ENCODE assay signal across 1 cellular context in genomic region chr15:53978248-53978906, GRCh38.
A peak's percentile ranks its signal among the peaks of the same experiment; 100 is the strongest.
TF ChIP-seq lines count a peak whose summit lies in the region.

Gene UNC13C, plus strand, starts transcription at chr15:53978441. Its CDS starts 34,463 bp downstream, at chr15:54012904.

TF ChIP-seq in H1, 55 proteins besides CTCF, POLR2A, EP300 and RAD21 (continued from another document):
- TF ChIP-seq CHD7 (IDR thresholded peaks at IDR 0.05; ENCODE audit: insufficient replicate concordance, low read length) (no peak), TAF7 (optimal IDR thresholded peaks at IDR 0.05; ENCODE audit: borderline replicate concordance, low read depth, low read length) (no peak), ZNF274 (IDR thresholded peaks at IDR 0.05; ENCODE audit: borderline replicate concordance, extremely low read depth, low read length) (no peak), SRF (IDR thresholded peaks at IDR 0.05; ENCODE audit: low read depth, low read length) (no peak), RBBP5 (IDR thresholded peaks at IDR 0.05; ENCODE audit: borderline replicate concordance, low read depth, low read length) (no peak), SUZ12 (IDR thresholded peaks at IDR 0.05; ENCODE audit: low read length) (peak; percentile 53; the same call in 1 of the 2 replicates), POLR2AphosphoS5 (IDR thresholded peaks at IDR 0.05; ENCODE audit: low read depth, low read length) (no peak), SAP30 (IDR thresholded peaks at IDR 0.05; ENCODE audit: insufficient read depth, insufficient replicate concordance, low read length) (no peak), CREB1 (IDR thresholded peaks at IDR 0.05) (no peak), ASH2L (IDR thresholded peaks at IDR 0.05; ENCODE audit: low read length) (peak; percentile 44), SIRT6 (IDR thresholded peaks at IDR 0.05; ENCODE audit: low read length) (no peak), GABPA (IDR thresholded peaks at IDR 0.05; ENCODE audit: borderline replicate concordance, insufficient read depth, low read length) (no peak), TBP (IDR thresholded peaks at IDR 0.05; ENCODE audit: low read depth, low read length) (0 out of 2 replicates have a peak, but pooled peaks have one; percentile 33), BCL11A (IDR thresholded peaks at IDR 0.05; ENCODE audit: low read depth in 2 of 2, low read length in 2 of 2) (no peak), MAX (IDR thresholded peaks at IDR 0.05) (0 out of 2 replicates have a peak, but pooled peaks have one; percentile 49), POU5F1 (IDR thresholded peaks at IDR 0.05; ENCODE audit: low read depth, low read length) (no peak), TEAD4 (IDR thresholded peaks at IDR 0.05; ENCODE audit: low read depth, low read length) (no peak)
- TF ChIP-seq, protein P1, sequence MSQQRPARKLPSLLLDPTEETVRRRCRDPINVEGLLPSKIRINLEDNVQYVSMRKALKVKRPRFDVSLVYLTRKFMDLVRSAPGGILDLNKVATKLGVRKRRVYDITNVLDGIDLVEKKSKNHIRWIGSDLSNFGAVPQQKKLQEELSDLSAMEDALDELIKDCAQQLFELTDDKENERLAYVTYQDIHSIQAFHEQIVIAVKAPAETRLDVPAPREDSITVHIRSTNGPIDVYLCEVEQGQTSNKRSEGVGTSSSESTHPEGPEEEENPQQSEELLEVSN (IDR thresholded peaks at IDR 0.05) = peak; percentile 54
